Comparison of ENCODE assay signal across 12 cellular contexts in genomic region chr2:12044857-12045256, GRCh38.
A peak's percentile ranks its signal among the peaks of the same experiment; 100 is the strongest.
DNase-seq lines count a peak whose midpoint lies in the region; ATAC-seq and TF ChIP-seq lines count a peak whose summit lies in the region.
"Had no signal": no experiment of that assay in that cellular context is flagged by ENCODE, and none has a peak within 500 bp of the region (broad histone marks: within the 10 kb centered on the region; RNA-seq: fewer than 3 reads in every experiment).

No MANE protein-coding gene starts in this region.

- ATAC-seq in GM19328 (IDR thresholded peaks at IDR 0.05; ENCODE audit: unreplicated experiment) (peak; percentile 63), HG03066 (IDR thresholded peaks at IDR 0.05; ENCODE audit: low read depth, unreplicated experiment) (peak; percentile 48)
- peak; percentile 47 for ATAC-seq in activated CD8-positive, alpha-beta T cell treated with anti-CD3 and anti-CD28 coated beads for 36 hours
- ATAC-seq: sciatic nerve had no signal

- H3K36me3 ChIP-seq in ovary = no peaks in the 10 kb centered on the region

- CTCF ChIA-PET in activated CD8-positive, alpha-beta T cell treated with anti-CD3 and anti-CD28 coated beads for 36 hours (lab: Charles Lee) = no interaction called here

- TF ChIP-seq POLR2A in ovary (IDR thresholded peaks at IDR 0.05) = no peak

- TF ChIP-seq CTCF in GM12865 (IDR thresholded peaks at IDR 0.05; ENCODE audit: insufficient read depth, low read depth, low read length, missing control alignments) (no peak), ovary (IDR thresholded peaks at IDR 0.05) (no peak)
- TF ChIP-seq CTCF in activated CD8-positive, alpha-beta T cell treated with anti-CD3 and anti-CD28 coated beads for 36 hours (IDR thresholded peaks at IDR 0.05) = no peak

- no peaks in the 10 kb centered on the region for H3K9me3 ChIP-seq in ovary

- peaks cover 51% of the 10 kb centered on the region for H3K4me1 Mint-ChIP-seq in activated CD8-positive, alpha-beta T cell treated with anti-CD3 and anti-CD28 coated beads for 36 hours (ENCODE audit: low read depth)

- intact Hi-C loops in activated CD8-positive, alpha-beta T cell treated with anti-CD3 and anti-CD28 coated beads for 36 hours (cut with micrococcal nuclease) = no loop called here
- intact Hi-C loops in ovary (cut with DNase I) = no loop called here

- no peak overlapping the region for H3K27ac Mint-ChIP-seq in activated CD8-positive, alpha-beta T cell treated with anti-CD3 and anti-CD28 coated beads for 36 hours
- H3K27ac Mint-ChIP-seq: type B pancreatic cell had no signal

- 80 to 93% (median 82%) methylated on average over 8 of the region's 8 CpGs for WGBS in ovary, 3 donors

- POLR2A ChIA-PET in activated CD8-positive, alpha-beta T cell treated with anti-CD3 and anti-CD28 coated beads for 36 hours (lab: Charles Lee) = interaction anchor here (1.6 kb wide), 1 partner anchor 10 kb away, joined by 4 read pairs; no protein-coding TSS in a partner anchor

- H3K27me3 Mint-ChIP-seq in activated CD8-positive, alpha-beta T cell treated with anti-CD3 and anti-CD28 coated beads for 36 hours = peaks cover 2% of the 10 kb centered on the region
- H3K27me3 Mint-ChIP-seq: type B pancreatic cell had no signal

- peak; percentile 87 for DNase-seq in GM12865 (ENCODE audit: low read depth)
- no peak for DNase-seq in activated CD8-positive, alpha-beta T cell treated with anti-CD3 and anti-CD28 coated beads for 36 hours
- no peak for DNase-seq in NCI-H446 (lab: John Stamatoyannopoulos, UW)
- DNase-seq in amniotic stem cell (lab: John Stamatoyannopoulos, UW) = no peak
- no peak for DNase-seq in superior temporal gyrus (ENCODE audit: extremely low spot score)
- no peak for DNase-seq in ovary
- DNase-seq: cortex of kidney had no signal

- H3K36me3 Mint-ChIP-seq in activated CD8-positive, alpha-beta T cell treated with anti-CD3 and anti-CD28 coated beads for 36 hours (ENCODE audit: low read depth) = no peaks in the 10 kb centered on the region
- H3K36me3 Mint-ChIP-seq: type B pancreatic cell had no signal

- H3K27me3 ChIP-seq in ovary = no peaks in the 10 kb centered on the region

- peaks cover 9% of the 10 kb centered on the region for H3K9me3 Mint-ChIP-seq in activated CD8-positive, alpha-beta T cell treated with anti-CD3 and anti-CD28 coated beads for 36 hours

- no peak for TF ChIP-seq EP300 in ovary (IDR thresholded peaks at IDR 0.05)

- peaks cover 3% of the 10 kb centered on the region for H3K4me1 ChIP-seq in ovary (ENCODE audit: insufficient read depth)

- H3K4me3 ChIP-seq in GM12865 (ENCODE audit: low read depth, low read length) (peak overlapping the region; percentile 33; the same call in 1 of the 2 replicates), ovary (no peak overlapping the region)

- no peak overlapping the region for H3K4me3 Mint-ChIP-seq in activated CD8-positive, alpha-beta T cell treated with anti-CD3 and anti-CD28 coated beads for 36 hours
- H3K4me3 Mint-ChIP-seq: type B pancreatic cell had no signal

- H3K27ac ChIP-seq in ovary = no peak overlapping the region
- H3K27ac ChIP-seq: KMS-11 had no signal
